In genomic region chr18:11488175-11488574, GRCh38 we compare ENCODE assay signal across 25 cellular contexts.
DNase-seq lines count a peak whose midpoint lies in the region; ATAC-seq, FAIRE-seq and TF ChIP-seq lines count a peak whose summit lies in the region.
"Had no signal": no experiment of that assay in that cellular context is flagged by ENCODE, and none has a peak within 500 bp of the region (broad histone marks: within the 10 kb centered on the region; RNA-seq: fewer than 3 reads in every experiment).

No MANE protein-coding gene starts in this region.

- 52% methylated on average over 3 of the region's 3 CpGs for WGBS in HepG2 (ENCODE audit: low lambda C conversion rate)
- WGBS in right lobe of liver (ENCODE audit: insufficient coverage, low coverage, low lambda C conversion rate, missing lambda C conversion rate) = 40% methylated on average over 3 of the region's 3 CpGs
- WGBS in aorta, 2 donors = 69 to 71% methylated on average over 3 of the region's 3 CpGs

- H3K27ac Mint-ChIP-seq in activated naive CD4-positive, alpha-beta T cell treated with anti-CD3 and anti-CD28 coated beads, Interleukin-2, amount 50 U/mL, for 72 hours = no peak overlapping the region
- H3K27ac Mint-ChIP-seq: activated naive CD4-positive, alpha-beta T cell treated with anti-CD3 and anti-CD28 coated beads, Interleukin-2, amount 50 U/mL, for 24 hours had no signal

- H3K9me3 ChIP-seq in HepG2 (ENCODE audit: low read length) (no peaks in the 10 kb centered on the region), right lobe of liver (no peaks in the 10 kb centered on the region), aorta (ENCODE audit: control insufficient read depth, low read length) (peaks cover 2% of the 10 kb centered on the region)
- H3K9me3 ChIP-seq: HAP-1, mucosa of descending colon, psoas muscle, upper lobe of right lung had no signal

- TF ChIP-seq RAD21 in HepG2 (CRISPR knock-in tag; IDR thresholded peaks at IDR 0.05) = no peak

- CTCF ChIA-PET in HepG2 (lab: Yijun Ruan, JAX; ENCODE audit: low intra/inter-chr PET ratio, low total read pairs) = no interaction called here

- in situ Hi-C loops in HepG2 (cut with HindIII; ENCODE audit: extremely low pct_ligation_motif_present, low pct_unique_long_range_greater_than_20kb) (no loop called here), brain microvascular endothelial cell (cut with HindIII; ENCODE audit: low pct_ligation_motif_present, low sequenced_read_pairs) (no loop called here)

- no peaks in the 10 kb centered on the region for H3K79me2 ChIP-seq in HepG2 (ENCODE audit: insufficient read depth, low read length)

- no TSS peak for BruUV-seq in HepG2 (replicated peaks; lab: Mats Ljungman, UMichigan)

- FAIRE-seq in HepG2 (lab: Jason Lieb, UNC) = no peak
- FAIRE-seq: GM18507 had no signal

- POLR2A ChIA-PET in HepG2 (lab: Yijun Ruan, JAX) = no interaction called here

- no peaks in the 10 kb centered on the region for H3K36me3 Mint-ChIP-seq in activated naive CD4-positive, alpha-beta T cell treated with anti-CD3 and anti-CD28 coated beads, Interleukin-2, amount 50 U/mL, for 72 hours
- H3K36me3 Mint-ChIP-seq: activated naive CD4-positive, alpha-beta T cell treated with anti-CD3 and anti-CD28 coated beads, Interleukin-2, amount 50 U/mL, for 24 hours had no signal

- no peak for TF ChIP-seq CTCF in HepG2 (CRISPR knock-in tag; IDR thresholded peaks at IDR 0.05)
- TF ChIP-seq CTCF in right lobe of liver (IDR thresholded peaks at IDR 0.05) = no peak
- peak; percentile 21 for TF ChIP-seq CTCF in brain microvascular endothelial cell (IDR thresholded peaks at IDR 0.05; ENCODE audit: low read depth, low read length, missing control alignments)
- TF ChIP-seq CTCF in foreskin keratinocyte (conservative IDR thresholded peaks at IDR 0.05) = peak; percentile 3

- H3K27ac ChIP-seq in HepG2 (ENCODE audit: extremely low read length, insufficient read depth, low read length) (no peak overlapping the region), right lobe of liver (no peak overlapping the region), brain microvascular endothelial cell (no peak overlapping the region), foreskin keratinocyte (no peak overlapping the region), aorta (ENCODE audit: low read depth in 1 of 2, low read length in 2 of 2) (no peak overlapping the region)
- H3K27ac ChIP-seq: cardiac muscle cell, psoas muscle, upper lobe of right lung had no signal

- no peak overlapping the region for H3K4me3 ChIP-seq in HepG2 (replicated peaks in 1 of 3; ENCODE audit: insufficient read depth in 1 of 3, low read depth in 2 of 3, low read length in 3 of 3)
- no peak overlapping the region for H3K4me3 ChIP-seq in right lobe of liver
- no peak overlapping the region for H3K4me3 ChIP-seq in brain microvascular endothelial cell (ENCODE audit: low read depth, low read length)
- H3K4me3 ChIP-seq in aorta (ENCODE audit: low read length in 2 of 2) = no peak overlapping the region
- H3K4me3 ChIP-seq: cardiac muscle cell, HAP-1, mucosa of descending colon, psoas muscle, upper lobe of right lung had no signal

- intact Hi-C loops in HepG2 (cut with micrococcal nuclease; ENCODE audit: unreplicated experiment) = no loop called here
- intact Hi-C loops in right lobe of liver (cut with DNase I) = no loop called here
- intact Hi-C loops in aorta (cut with DNase I) = no loop called here

- H4K20me1 ChIP-seq in HepG2 (ENCODE audit: insufficient read depth, low read length) = no peaks in the 10 kb centered on the region

- H3K4me2 ChIP-seq in HepG2 (ENCODE audit: low read depth, low read length) = no peak overlapping the region

- DNase-seq in HepG2 (ENCODE audit: low spot score) = no peak
- DNase-seq in right lobe of liver = no peak
- DNase-seq in brain microvascular endothelial cell = peak; percentile 63
- peak; percentile 27 to 84 for DNase-seq in foreskin keratinocyte
- no peak for DNase-seq in activated naive CD4-positive, alpha-beta T cell treated with anti-CD3 and anti-CD28 coated beads, Interleukin-2, amount 50 U/mL, for 72 hours (ENCODE audit: low spot score in 2 of 2)
- no peak for DNase-seq in aorta
- DNase-seq in NCI-H2227 (lab: John Stamatoyannopoulos, UW; ENCODE audit: unreplicated experiment) = no peak
- DNase-seq in Kasumi-1 (lab: John Stamatoyannopoulos, UW) = no peak
- DNase-seq: 8988T; activated CD4-positive, alpha-beta T cell treated with anti-CD3 and anti-CD28 coated beads for 4 hours; C1 segment of cervical spinal cord; dermis blood vessel endothelial cell; left ventricle myocardium superior; mucosa of descending colon; NCI-H1694; NCI-H2171 treated with DMSO at 0.1 percent for 48 hours; NCI-H774; psoas muscle; SHP77 treated with DMSO at 0.1 percent for 48 hours; stimulated activated CD4-positive, alpha-beta T cell treated with anti-CD3 and anti-CD28 coated beads, Interleukin-4, amount 100 ng/mL, for 24 hours; upper lobe of right lung had no signal

- no peak overlapping the region for H3K9ac ChIP-seq in HepG2 (ENCODE audit: insufficient read depth, low read depth, low read length)

- H3K27me3 ChIP-seq in HepG2 (ENCODE audit: control insufficient read depth in 1 of 2, insufficient read depth in 2 of 2, low read length in 2 of 2) (no peaks in the 10 kb centered on the region), right lobe of liver (no peaks in the 10 kb centered on the region), brain microvascular endothelial cell (replicated peaks) (no peaks in the 10 kb centered on the region), foreskin keratinocyte (no peaks in the 10 kb centered on the region), aorta (ENCODE audit: control insufficient read depth in 1 of 2, insufficient read depth in 2 of 2, low read length in 1 of 2) (no peaks in the 10 kb centered on the region)
- H3K27me3 ChIP-seq: cardiac muscle cell, upper lobe of right lung had no signal

- peaks cover 8% of the 10 kb centered on the region for H3K4me1 ChIP-seq in HepG2 (ENCODE audit: insufficient read depth, low read length)
- no peaks in the 10 kb centered on the region for H3K4me1 ChIP-seq in right lobe of liver
- no peaks in the 10 kb centered on the region for H3K4me1 ChIP-seq in foreskin keratinocyte
- H3K4me1 ChIP-seq in aorta (ENCODE audit: control insufficient read depth in 1 of 2, insufficient read depth in 2 of 2, low read length in 2 of 2) = no peaks in the 10 kb centered on the region
- H3K4me1 ChIP-seq: HAP-1, psoas muscle, upper lobe of right lung had no signal

- H3K36me3 ChIP-seq in HepG2 (replicated peaks in 1 of 2; ENCODE audit: control insufficient read depth in 1 of 2, insufficient read depth in 2 of 2, low read length in 2 of 2) (no peaks in the 10 kb centered on the region), right lobe of liver (no peaks in the 10 kb centered on the region), brain microvascular endothelial cell (replicated peaks) (no peaks in the 10 kb centered on the region), aorta (ENCODE audit: control insufficient read depth in 1 of 2, insufficient read depth in 2 of 2, low read length in 1 of 2) (no peaks in the 10 kb centered on the region)
- H3K36me3 ChIP-seq: cardiac muscle cell, HAP-1, upper lobe of right lung had no signal

- TF ChIP-seq EP300 in HepG2 (IDR thresholded peaks at IDR 0.05; ENCODE audit: low read depth in 2 of 2, low read length in 2 of 2) (no peak), HepG2 (CRISPR knock-in tag; IDR thresholded peaks at IDR 0.05; ENCODE audit: borderline replicate concordance) (no peak)

- ATAC-seq in HepG2 (no peak), right lobe of liver (no peak), foreskin keratinocyte (peak; percentile 77), aorta (ENCODE audit: low FRiP score) (no peak)
- no peak for ATAC-seq in activated naive CD4-positive, alpha-beta T cell treated with anti-CD3 and anti-CD28 coated beads, Interleukin-2, amount 50 U/mL, for 72 hours
- ATAC-seq: left ventricle myocardium superior, mucosa of descending colon, psoas muscle, upper lobe of right lung had no signal

- peaks cover 0 to 3% of the 10 kb centered on the region in 2 donors for H3K9me3 Mint-ChIP-seq in activated naive CD4-positive, alpha-beta T cell treated with anti-CD3 and anti-CD28 coated beads, Interleukin-2, amount 50 U/mL, for 72 hours

- no peak for TF ChIP-seq POLR2A in HepG2 (IDR thresholded peaks at IDR 0.05; ENCODE audit: insufficient read depth in 1 of 2, low read depth in 2 of 2, low read length in 2 of 2)
- TF ChIP-seq POLR2A in right lobe of liver (IDR thresholded peaks at IDR 0.05) = no peak

- H2AFZ ChIP-seq in HepG2 (ENCODE audit: low read length) = no peak overlapping the region

TF ChIP-seq in HepG2, 621 proteins besides CTCF, POLR2A, EP300 and RAD21:
- TF ChIP-seq CEBPB (IDR thresholded peaks at IDR 0.05; ENCODE audit: borderline replicate concordance, low read depth, low read length) = peak; percentile 39; the same call in 1 of the 2 replicates
- TF ChIP-seq ATF7-NPFF (CRISPR knock-in tag; IDR thresholded peaks at IDR 0.05; ENCODE audit: low read depth) = no peak

Comparison
In these comparisons a context has a peak if more than half of its experiments do, and no peak if none do; other contexts are left out.
1. DNase-seq: peak in brain microvascular endothelial cell (single experiment) and foreskin keratinocyte (2 of 2); none in HepG2 (single experiment), right lobe of liver (0 of 3), activated naive CD4-positive, alpha-beta T cell treated with anti-CD3 and anti-CD28 coated beads, Interleukin-2, amount 50 U/mL, for 72 hours (0 of 2), aorta (0 of 2), NCI-H2227 (single experiment) and Kasumi-1 (0 of 2).
2. CTCF ChIP-seq: peak in brain microvascular endothelial cell (single experiment) and foreskin keratinocyte (single experiment); none in HepG2 (single experiment) and right lobe of liver (0 of 4).